ENCODE assay signal across 1 cellular context in genomic region chr17:37422971-37423625, GRCh38.
TF ChIP-seq lines count a peak whose summit lies in the region.

No MANE protein-coding gene starts in this region.

TF ChIP-seq in WTC11, 78 proteins besides CTCF, POLR2A, EP300 and RAD21 (continued from another document):
- TF ChIP-seq AFF4 (CRISPR knock-in tag; IDR thresholded peaks at IDR 0.05; ENCODE audit: borderline replicate concordance) (no peak), FOXP4 (CRISPR knock-in tag; IDR thresholded peaks at IDR 0.05) (no peak), IRF2 (CRISPR knock-in tag; IDR thresholded peaks at IDR 0.05; ENCODE audit: borderline replicate concordance, low read depth) (no peak), E2F5 (CRISPR knock-in tag; IDR thresholded peaks at IDR 0.05) (no peak)
